Comparison of ENCODE assay signal across 1 cellular context in the genomic region with DNA sequence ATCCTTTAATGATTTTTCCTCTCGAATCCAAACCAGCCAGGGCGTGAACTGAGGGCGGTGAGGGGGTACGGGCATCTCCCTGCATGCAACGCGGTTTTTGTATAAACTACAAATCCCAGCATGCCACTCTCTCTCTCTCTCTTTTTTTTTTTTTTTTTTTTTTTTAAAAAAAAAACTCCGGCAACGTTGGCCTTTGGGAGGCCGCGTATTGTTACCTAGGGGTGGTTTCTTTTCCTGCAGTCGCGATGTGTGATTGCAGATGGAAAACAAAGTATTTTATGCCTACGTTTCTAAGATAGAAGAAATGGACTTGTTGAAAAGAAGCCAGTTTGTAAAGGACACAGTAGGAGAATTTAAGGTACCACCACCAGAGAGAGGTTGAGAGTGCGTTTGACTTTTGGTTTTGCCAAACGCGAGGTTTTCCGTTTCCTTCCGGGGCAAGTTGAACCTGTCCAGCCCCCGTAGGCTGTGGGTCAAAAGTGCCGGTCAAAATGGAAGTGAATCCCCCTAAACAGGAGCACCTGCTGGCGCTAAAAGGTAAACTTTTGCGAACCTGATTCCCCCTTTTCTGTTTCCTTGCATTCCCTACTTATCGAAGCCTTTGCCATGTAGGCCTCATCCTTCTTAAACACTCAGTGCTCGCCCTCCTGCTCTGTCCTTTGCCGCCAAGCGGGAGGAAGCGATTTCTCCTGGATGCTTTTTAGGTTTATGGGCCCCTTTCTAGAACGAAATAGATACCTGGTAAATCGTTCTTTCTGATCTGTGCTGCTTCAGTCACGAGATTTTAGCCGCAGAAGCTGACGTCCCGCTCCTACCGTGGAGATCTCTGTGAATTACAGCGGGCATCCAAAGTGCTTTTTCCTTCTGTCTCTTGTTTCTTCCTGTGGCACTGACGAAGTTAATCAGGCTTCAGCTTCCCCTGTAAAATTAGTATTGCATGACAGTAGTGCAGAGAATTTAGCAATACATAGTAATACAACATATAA.
A peak's percentile ranks its signal among the peaks of the same experiment; 100 is the strongest.
TF ChIP-seq lines count a peak whose summit lies in the region.

A gene with protein sequence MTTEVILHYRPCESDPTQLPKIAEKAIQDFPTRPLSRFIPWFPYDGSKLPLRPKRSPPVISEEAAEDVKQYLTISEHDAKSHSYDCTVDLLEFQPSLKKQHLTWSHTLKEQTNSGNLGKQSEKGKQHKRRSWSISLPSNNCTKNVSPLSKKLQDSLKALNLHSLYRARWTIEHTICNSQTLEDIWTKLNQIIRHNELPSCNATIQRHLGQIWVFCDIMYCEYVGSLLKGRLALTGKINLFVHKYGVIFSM (plus strand): TSS at position 458 of the 986 bp plus-strand sequence. CDS start 4,561 bp downstream, outside the sequence.
A gene with protein sequence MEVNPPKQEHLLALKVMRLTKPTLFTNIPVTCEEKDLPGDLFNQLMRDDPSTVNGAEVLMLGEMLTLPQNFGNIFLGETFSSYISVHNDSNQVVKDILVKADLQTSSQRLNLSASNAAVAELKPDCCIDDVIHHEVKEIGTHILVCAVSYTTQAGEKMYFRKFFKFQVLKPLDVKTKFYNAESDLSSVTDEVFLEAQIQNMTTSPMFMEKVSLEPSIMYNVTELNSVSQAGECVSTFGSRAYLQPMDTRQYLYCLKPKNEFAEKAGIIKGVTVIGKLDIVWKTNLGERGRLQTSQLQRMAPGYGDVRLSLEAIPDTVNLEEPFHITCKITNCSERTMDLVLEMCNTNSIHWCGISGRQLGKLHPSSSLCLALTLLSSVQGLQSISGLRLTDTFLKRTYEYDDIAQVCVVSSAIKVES (plus strand): TSS at position 458 of the 986 bp plus-strand sequence. CDS start 34 bp downstream, at position 492.

TF ChIP-seq in K562, 482 proteins besides CTCF, POLR2A, EP300 and RAD21 (continued from another document and continues in another):
- TF ChIP-seq, protein P1, sequence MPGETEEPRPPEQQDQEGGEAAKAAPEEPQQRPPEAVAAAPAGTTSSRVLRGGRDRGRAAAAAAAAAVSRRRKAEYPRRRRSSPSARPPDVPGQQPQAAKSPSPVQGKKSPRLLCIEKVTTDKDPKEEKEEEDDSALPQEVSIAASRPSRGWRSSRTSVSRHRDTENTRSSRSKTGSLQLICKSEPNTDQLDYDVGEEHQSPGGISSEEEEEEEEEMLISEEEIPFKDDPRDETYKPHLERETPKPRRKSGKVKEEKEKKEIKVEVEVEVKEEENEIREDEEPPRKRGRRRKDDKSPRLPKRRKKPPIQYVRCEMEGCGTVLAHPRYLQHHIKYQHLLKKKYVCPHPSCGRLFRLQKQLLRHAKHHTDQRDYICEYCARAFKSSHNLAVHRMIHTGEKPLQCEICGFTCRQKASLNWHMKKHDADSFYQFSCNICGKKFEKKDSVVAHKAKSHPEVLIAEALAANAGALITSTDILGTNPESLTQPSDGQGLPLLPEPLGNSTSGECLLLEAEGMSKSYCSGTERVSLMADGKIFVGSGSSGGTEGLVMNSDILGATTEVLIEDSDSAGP (CRISPR knock-in tag; IDR thresholded peaks at IDR 0.05) = no peak
- TF ChIP-seq U2AF1 (optimal IDR thresholded peaks at IDR 0.05; ENCODE audit: low read depth, low read length) = no peak
- no peak for TF ChIP-seq PTRF (tag; IDR thresholded peaks at IDR 0.05)
- TF ChIP-seq CAMTA2 (CRISPR knock-in tag; conservative IDR thresholded peaks at IDR 0.05) = no peak
- no peak for TF ChIP-seq NFYB (IDR thresholded peaks at IDR 0.05; ENCODE audit: extremely low read depth, insufficient read length)
- peak; percentile 52; the same call in 1 of the 2 replicates for TF ChIP-seq DMBX1 (CRISPR knock-in tag; IDR thresholded peaks at IDR 0.05; ENCODE audit: borderline replicate concordance)
- TF ChIP-seq DACH1 (IDR thresholded peaks at IDR 0.05; ENCODE audit: partially characterized antibody) = no peak
- no peak for TF ChIP-seq FOXK1 (CRISPR knock-in tag; IDR thresholded peaks at IDR 0.05; ENCODE audit: borderline replicate concordance)
- no peak; the same call in 1 of the 2 replicates for TF ChIP-seq CC2D1A (IDR thresholded peaks at IDR 0.05)
- TF ChIP-seq, protein P2, sequence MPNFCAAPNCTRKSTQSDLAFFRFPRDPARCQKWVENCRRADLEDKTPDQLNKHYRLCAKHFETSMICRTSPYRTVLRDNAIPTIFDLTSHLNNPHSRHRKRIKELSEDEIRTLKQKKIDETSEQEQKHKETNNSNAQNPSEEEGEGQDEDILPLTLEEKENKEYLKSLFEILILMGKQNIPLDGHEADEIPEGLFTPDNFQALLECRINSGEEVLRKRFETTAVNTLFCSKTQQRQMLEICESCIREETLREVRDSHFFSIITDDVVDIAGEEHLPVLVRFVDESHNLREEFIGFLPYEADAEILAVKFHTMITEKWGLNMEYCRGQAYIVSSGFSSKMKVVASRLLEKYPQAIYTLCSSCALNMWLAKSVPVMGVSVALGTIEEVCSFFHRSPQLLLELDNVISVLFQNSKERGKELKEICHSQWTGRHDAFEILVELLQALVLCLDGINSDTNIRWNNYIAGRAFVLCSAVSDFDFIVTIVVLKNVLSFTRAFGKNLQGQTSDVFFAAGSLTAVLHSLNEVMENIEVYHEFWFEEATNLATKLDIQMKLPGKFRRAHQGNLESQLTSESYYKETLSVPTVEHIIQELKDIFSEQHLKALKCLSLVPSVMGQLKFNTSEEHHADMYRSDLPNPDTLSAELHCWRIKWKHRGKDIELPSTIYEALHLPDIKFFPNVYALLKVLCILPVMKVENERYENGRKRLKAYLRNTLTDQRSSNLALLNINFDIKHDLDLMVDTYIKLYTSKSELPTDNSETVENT (CRISPR knock-in tag; IDR thresholded peaks at IDR 0.05) = 0 out of 2 replicates have a peak, but pooled peaks have one; percentile 28
- peak; percentile 84 for TF ChIP-seq ZFX (CRISPR knock-in tag; IDR thresholded peaks at IDR 0.05)
- TF ChIP-seq L3MBTL2 (IDR thresholded peaks at IDR 0.05) = no peak
- TF ChIP-seq, protein P3, sequence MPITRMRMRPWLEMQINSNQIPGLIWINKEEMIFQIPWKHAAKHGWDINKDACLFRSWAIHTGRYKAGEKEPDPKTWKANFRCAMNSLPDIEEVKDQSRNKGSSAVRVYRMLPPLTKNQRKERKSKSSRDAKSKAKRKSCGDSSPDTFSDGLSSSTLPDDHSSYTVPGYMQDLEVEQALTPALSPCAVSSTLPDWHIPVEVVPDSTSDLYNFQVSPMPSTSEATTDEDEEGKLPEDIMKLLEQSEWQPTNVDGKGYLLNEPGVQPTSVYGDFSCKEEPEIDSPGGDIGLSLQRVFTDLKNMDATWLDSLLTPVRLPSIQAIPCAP (CRISPR knock-in tag; IDR thresholded peaks at IDR 0.05; ENCODE audit: borderline replicate concordance) = no peak
- TF ChIP-seq, protein P4, sequence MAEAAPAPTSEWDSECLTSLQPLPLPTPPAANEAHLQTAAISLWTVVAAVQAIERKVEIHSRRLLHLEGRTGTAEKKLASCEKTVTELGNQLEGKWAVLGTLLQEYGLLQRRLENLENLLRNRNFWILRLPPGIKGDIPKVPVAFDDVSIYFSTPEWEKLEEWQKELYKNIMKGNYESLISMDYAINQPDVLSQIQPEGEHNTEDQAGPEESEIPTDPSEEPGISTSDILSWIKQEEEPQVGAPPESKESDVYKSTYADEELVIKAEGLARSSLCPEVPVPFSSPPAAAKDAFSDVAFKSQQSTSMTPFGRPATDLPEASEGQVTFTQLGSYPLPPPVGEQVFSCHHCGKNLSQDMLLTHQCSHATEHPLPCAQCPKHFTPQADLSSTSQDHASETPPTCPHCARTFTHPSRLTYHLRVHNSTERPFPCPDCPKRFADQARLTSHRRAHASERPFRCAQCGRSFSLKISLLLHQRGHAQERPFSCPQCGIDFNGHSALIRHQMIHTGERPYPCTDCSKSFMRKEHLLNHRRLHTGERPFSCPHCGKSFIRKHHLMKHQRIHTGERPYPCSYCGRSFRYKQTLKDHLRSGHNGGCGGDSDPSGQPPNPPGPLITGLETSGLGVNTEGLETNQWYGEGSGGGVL (CRISPR knock-in tag; IDR thresholded peaks at IDR 0.05) = no peak
- TF ChIP-seq HDGF (IDR thresholded peaks at IDR 0.05) = no peak
- no peak for TF ChIP-seq POLR3G (IDR thresholded peaks at IDR 0.05; ENCODE audit: extremely low read depth, insufficient read length, insufficient replicate concordance)
- no peak for TF ChIP-seq NFIC (IDR thresholded peaks at IDR 0.05)
- TF ChIP-seq, protein P5, sequence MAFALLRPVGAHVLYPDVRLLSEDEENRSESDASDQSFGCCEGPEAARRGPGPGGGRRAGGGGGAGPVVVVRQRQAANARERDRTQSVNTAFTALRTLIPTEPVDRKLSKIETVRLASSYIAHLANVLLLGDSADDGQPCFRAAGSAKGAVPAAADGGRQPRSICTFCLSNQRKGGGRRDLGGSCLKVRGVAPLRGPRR (CRISPR knock-in tag; IDR thresholded peaks at IDR 0.05) = no peak
- TF ChIP-seq CBFA2T2 (conservative IDR thresholded peaks at IDR 0.05) = no peak
- no peak for TF ChIP-seq NCOA4 (IDR thresholded peaks at IDR 0.05; ENCODE audit: partially characterized antibody)
- no peak for TF ChIP-seq ZNF146 (CRISPR knock-in tag; IDR thresholded peaks at IDR 0.05; ENCODE audit: unreplicated experiment)
- no peak for TF ChIP-seq ZNF444 (CRISPR knock-in tag; IDR thresholded peaks at IDR 0.05)
- TF ChIP-seq, protein P6, sequence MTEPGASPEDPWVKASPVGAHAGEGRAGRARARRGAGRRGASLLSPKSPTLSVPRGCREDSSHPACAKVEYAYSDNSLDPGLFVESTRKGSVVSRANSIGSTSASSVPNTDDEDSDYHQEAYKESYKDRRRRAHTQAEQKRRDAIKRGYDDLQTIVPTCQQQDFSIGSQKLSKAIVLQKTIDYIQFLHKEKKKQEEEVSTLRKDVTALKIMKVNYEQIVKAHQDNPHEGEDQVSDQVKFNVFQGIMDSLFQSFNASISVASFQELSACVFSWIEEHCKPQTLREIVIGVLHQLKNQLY (CRISPR knock-in tag; conservative IDR thresholded peaks at IDR 0.05) = no peak
- TF ChIP-seq TRIM28 (IDR thresholded peaks at IDR 0.05) = no peak
- TF ChIP-seq, protein P7, sequence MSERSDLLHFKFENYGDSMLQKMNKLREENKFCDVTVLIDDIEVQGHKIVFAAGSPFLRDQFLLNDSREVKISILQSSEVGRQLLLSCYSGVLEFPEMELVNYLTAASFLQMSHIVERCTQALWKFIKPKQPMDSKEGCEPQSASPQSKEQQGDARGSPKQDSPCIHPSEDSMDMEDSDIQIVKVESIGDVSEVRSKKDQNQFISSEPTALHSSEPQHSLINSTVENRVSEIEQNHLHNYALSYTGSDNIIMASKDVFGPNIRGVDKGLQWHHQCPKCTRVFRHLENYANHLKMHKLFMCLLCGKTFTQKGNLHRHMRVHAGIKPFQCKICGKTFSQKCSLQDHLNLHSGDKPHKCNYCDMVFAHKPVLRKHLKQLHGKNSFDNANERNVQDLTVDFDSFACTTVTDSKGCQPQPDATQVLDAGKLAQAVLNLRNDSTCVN (CRISPR knock-in tag; IDR thresholded peaks at IDR 0.05) = no peak
- no peak for TF ChIP-seq ZNF316 (IDR thresholded peaks at IDR 0.05)
- TF ChIP-seq BRD9 (IDR thresholded peaks at IDR 0.05; ENCODE audit: low read depth, partially characterized antibody) = peak; percentile 46
- TF ChIP-seq ZBTB17 (CRISPR knock-in tag; IDR thresholded peaks at IDR 0.05) = 0 out of 2 replicates have a peak, but pooled peaks have one; percentile 52
- no peak for TF ChIP-seq CHD4 (IDR thresholded peaks at IDR 0.05; ENCODE audit: insufficient read depth, insufficient replicate concordance, low read depth, low read length, poor library complexity, severe bottlenecking)
- no peak for TF ChIP-seq ZNF75A (CRISPR knock-in tag; IDR thresholded peaks at IDR 0.05)
- TF ChIP-seq, protein P8, sequence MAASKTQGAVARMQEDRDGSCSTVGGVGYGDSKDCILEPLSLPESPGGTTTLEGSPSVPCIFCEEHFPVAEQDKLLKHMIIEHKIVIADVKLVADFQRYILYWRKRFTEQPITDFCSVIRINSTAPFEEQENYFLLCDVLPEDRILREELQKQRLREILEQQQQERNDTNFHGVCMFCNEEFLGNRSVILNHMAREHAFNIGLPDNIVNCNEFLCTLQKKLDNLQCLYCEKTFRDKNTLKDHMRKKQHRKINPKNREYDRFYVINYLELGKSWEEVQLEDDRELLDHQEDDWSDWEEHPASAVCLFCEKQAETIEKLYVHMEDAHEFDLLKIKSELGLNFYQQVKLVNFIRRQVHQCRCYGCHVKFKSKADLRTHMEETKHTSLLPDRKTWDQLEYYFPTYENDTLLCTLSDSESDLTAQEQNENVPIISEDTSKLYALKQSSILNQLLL (CRISPR knock-in tag; IDR thresholded peaks at IDR 0.05; ENCODE audit: borderline replicate concordance) = no peak
- no peak for TF ChIP-seq NONO (IDR thresholded peaks at IDR 0.05; ENCODE audit: low read depth in 2 of 2, low read length in 1 of 2)
- no peak for TF ChIP-seq ZNF23 (CRISPR knock-in tag; IDR thresholded peaks at IDR 0.05)
- TF ChIP-seq, protein P9, sequence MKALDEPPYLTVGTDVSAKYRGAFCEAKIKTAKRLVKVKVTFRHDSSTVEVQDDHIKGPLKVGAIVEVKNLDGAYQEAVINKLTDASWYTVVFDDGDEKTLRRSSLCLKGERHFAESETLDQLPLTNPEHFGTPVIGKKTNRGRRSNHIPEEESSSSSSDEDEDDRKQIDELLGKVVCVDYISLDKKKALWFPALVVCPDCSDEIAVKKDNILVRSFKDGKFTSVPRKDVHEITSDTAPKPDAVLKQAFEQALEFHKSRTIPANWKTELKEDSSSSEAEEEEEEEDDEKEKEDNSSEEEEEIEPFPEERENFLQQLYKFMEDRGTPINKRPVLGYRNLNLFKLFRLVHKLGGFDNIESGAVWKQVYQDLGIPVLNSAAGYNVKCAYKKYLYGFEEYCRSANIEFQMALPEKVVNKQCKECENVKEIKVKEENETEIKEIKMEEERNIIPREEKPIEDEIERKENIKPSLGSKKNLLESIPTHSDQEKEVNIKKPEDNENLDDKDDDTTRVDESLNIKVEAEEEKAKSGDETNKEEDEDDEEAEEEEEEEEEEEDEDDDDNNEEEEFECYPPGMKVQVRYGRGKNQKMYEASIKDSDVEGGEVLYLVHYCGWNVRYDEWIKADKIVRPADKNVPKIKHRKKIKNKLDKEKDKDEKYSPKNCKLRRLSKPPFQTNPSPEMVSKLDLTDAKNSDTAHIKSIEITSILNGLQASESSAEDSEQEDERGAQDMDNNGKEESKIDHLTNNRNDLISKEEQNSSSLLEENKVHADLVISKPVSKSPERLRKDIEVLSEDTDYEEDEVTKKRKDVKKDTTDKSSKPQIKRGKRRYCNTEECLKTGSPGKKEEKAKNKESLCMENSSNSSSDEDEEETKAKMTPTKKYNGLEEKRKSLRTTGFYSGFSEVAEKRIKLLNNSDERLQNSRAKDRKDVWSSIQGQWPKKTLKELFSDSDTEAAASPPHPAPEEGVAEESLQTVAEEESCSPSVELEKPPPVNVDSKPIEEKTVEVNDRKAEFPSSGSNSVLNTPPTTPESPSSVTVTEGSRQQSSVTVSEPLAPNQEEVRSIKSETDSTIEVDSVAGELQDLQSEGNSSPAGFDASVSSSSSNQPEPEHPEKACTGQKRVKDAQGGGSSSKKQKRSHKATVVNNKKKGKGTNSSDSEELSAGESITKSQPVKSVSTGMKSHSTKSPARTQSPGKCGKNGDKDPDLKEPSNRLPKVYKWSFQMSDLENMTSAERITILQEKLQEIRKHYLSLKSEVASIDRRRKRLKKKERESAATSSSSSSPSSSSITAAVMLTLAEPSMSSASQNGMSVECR (CRISPR knock-in tag; IDR thresholded peaks at IDR 0.05) = no peak
- no peak for TF ChIP-seq SLC30A9 (CRISPR knock-in tag; IDR thresholded peaks at IDR 0.05)
- TF ChIP-seq PHB2 (IDR thresholded peaks at IDR 0.05; ENCODE audit: low read depth) = no peak
- TF ChIP-seq ZKSCAN1 (IDR thresholded peaks at IDR 0.05; ENCODE audit: low read depth, low read length) = no peak
